ENCODE assay signal across 13 cellular contexts in genomic region chr10:132685921-132686680, GRCh38.
DNase-seq lines count a peak whose midpoint lies in the region; ATAC-seq and TF ChIP-seq lines count a peak whose summit lies in the region.
"Had no signal": no experiment of that assay in that cellular context is flagged by ENCODE, and none has a peak within 500 bp of the region (broad histone marks: within the 10 kb centered on the region; RNA-seq: fewer than 3 reads in every experiment).

No MANE protein-coding gene starts in this region.

- peak; percentile 46 for DNase-seq in H7
- DNase-seq in left lung, result peak; percentile 27 to 58
- no peak for DNase-seq in smooth muscle cell (lab: John Stamatoyannopoulos, UW; ENCODE audit: unreplicated experiment)
- no peak for DNase-seq in DMS153 treated with DMSO at 0.1 percent for 48 hours (lab: John Stamatoyannopoulos, UW; ENCODE audit: unreplicated experiment)
- DNase-seq in ACHN, result no peak
- DNase-seq: DND-41; mammary epithelial cell; NK-92 treated with Interleukin-12 subunit alpha and Interleukin-12 subunit beta, amount 100 ng/mL, for 24 hours had no signal

- H2AFZ ChIP-seq in smooth muscle cell (ENCODE audit: low read depth), result no peak overlapping the region

- intact Hi-C loops in left lung (cut with DNase I), result no loop called here

- H3K9ac ChIP-seq in smooth muscle cell (ENCODE audit: low read depth), result no peak overlapping the region

- H3K9me3 ChIP-seq in left lung, result no peaks in the 10 kb centered on the region
- H3K9me3 ChIP-seq in smooth muscle cell (replicated peaks; ENCODE audit: low read depth), result no peaks in the 10 kb centered on the region
- H3K9me3 ChIP-seq: upper lobe of left lung had no signal

- in situ Hi-C loops in ACHN (cut with HindIII; ENCODE audit: low pct_ligation_motif_present, low pct_unique_long_range_greater_than_20kb, low sequenced_read_pairs), result no loop called here

- H3K4me2 ChIP-seq in smooth muscle cell, result peak overlapping the region; percentile 59

- H3K4me3 ChIP-seq in H7 (ENCODE audit: insufficient read depth, low read depth, low read length) (no peak overlapping the region), left lung (no peak overlapping the region), smooth muscle cell (no peak overlapping the region)
- H3K4me3 ChIP-seq: BLaER1 treated with 17β-estradiol and CSF1 and Interleukin-3, amounts not matched to agents 10 nM and 100 nM; upper lobe of left lung had no signal

- H3K79me2 ChIP-seq in smooth muscle cell (ENCODE audit: low read depth), result no peaks in the 10 kb centered on the region

- H3K27me3 ChIP-seq in H7 (ENCODE audit: control insufficient read depth, insufficient read depth, low read length) (no peaks in the 10 kb centered on the region), left lung (no peaks in the 10 kb centered on the region), smooth muscle cell (ENCODE audit: low read depth) (no peaks in the 10 kb centered on the region)
- H3K27me3 ChIP-seq: BLaER1 treated with 17β-estradiol and CSF1 and Interleukin-3, amounts not matched to agents 10 nM and 100 nM; upper lobe of left lung had no signal

- peak overlapping the region; percentile 98 for H3K27ac ChIP-seq in angular gyrus (ENCODE audit: low read depth, low read length)
- H3K27ac ChIP-seq in left lung, result no peak overlapping the region
- H3K27ac ChIP-seq in smooth muscle cell (ENCODE audit: low read depth), result no peak overlapping the region

- ATAC-seq in left lung (no peak), HG03159 (IDR thresholded peaks at IDR 0.05; ENCODE audit: unreplicated experiment) (no peak)
- ATAC-seq: SK-N-SH treated with all-trans-retinoic acid at 6 μM for 48 hours had no signal

- H3K36me3 ChIP-seq in H7 (replicated peaks; ENCODE audit: control insufficient read depth, insufficient read depth, low read length), result no peaks in the 10 kb centered on the region
- H3K36me3 ChIP-seq in left lung, result peaks cover 0 to 15% of the 10 kb centered on the region in 2 donors
- no peaks in the 10 kb centered on the region for H3K36me3 ChIP-seq in smooth muscle cell (ENCODE audit: low read depth)

- H3K4me1 ChIP-seq in left lung, result peaks cover 0 to 15% of the 10 kb centered on the region in 2 donors
- peaks cover 9% of the 10 kb centered on the region for H3K4me1 ChIP-seq in smooth muscle cell (ENCODE audit: low read depth)

- WGBS in smooth muscle cell (ENCODE audit: low lambda C conversion rate), result 97% methylated on average over 25 of the region's 25 CpGs

- TF ChIP-seq CTCF in left lung (IDR thresholded peaks at IDR 0.05) (no peak), smooth muscle cell (IDR thresholded peaks at IDR 0.05; ENCODE audit: borderline replicate concordance, insufficient read depth, poor library complexity, severe bottlenecking) (no peak)

- peaks cover 3% of the 10 kb centered on the region for H3F3A ChIP-seq in smooth muscle cell (ENCODE audit: low read depth)

- H4K20me1 ChIP-seq in smooth muscle cell (ENCODE audit: low read depth), result peaks cover 84% of the 10 kb centered on the region

Comparison
In these comparisons a context has a peak if more than half of its experiments do, and no peak if none do; other contexts are left out.
1. DNase-seq: peak in H7 (single experiment) and left lung (2 of 2); none in smooth muscle cell (single experiment), DMS153 treated with DMSO at 0.1 percent for 48 hours (single experiment) and ACHN (single experiment).